ENCODE assay signal across 12 cellular contexts in the genomic region with DNA sequence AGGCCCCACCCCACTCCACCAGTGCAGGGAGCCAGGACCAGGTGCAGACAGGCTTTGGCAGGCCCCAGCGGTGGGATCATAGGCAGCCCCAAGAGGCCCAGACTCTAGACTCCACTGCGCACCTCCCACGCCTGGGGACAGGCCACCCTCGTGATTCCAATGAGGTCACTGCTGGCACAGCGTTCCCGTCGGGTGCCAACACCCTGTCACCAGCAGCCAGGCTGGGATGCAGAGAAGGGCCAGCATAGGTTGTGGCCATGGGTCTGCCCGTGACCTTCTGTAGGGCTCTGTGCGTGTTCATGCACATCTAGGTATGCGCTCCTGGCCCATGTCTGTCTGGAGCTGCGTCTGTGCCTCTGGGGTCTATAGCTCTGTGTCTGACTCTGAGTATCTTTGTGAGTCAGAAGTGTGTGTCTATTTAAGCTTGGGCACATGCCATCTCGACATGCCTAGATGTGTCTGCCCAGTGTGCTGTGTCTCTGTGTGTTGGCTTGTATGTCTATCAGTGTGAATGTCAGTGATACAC. TPM values are rescaled to one million over a fixed set of nuclear protein-coding genes. Genes with fewer than 3 reads are reported as not detected.
A peak's percentile ranks its signal among the peaks of the same experiment; 100 is the strongest.
DNase-seq lines count a peak whose midpoint lies in the region; ATAC-seq and TF ChIP-seq lines count a peak whose summit lies in the region.
"Had no signal": no experiment of that assay in that cellular context is flagged by ENCODE, and none has a peak within 500 bp of the region (broad histone marks: within the 10 kb centered on the region; RNA-seq: fewer than 3 reads in every experiment).

No MANE protein-coding gene starts in this region.

- H3K9me3 ChIP-seq in T-helper 17 cell (ENCODE audit: control insufficient read depth, low read length, poor library complexity, severe bottlenecking) (no peaks in the 10 kb centered on the region), esophagus squamous epithelium (no peaks in the 10 kb centered on the region), thymus (ENCODE audit: control insufficient read depth) (no peaks in the 10 kb centered on the region)

- peaks cover 25 to 85% (median 29%) of the 10 kb centered on the region in 3 donors for H3K4me1 ChIP-seq in esophagus squamous epithelium
- no peaks in the 10 kb centered on the region for H3K4me1 ChIP-seq in thymus (ENCODE audit: control insufficient read depth, insufficient read depth, low read length)

- peak overlapping the region; percentile 72 for H3K27ac Mint-ChIP-seq in T-helper 17 cell

- H3K27me3 ChIP-seq in esophagus squamous epithelium (no peaks in the 10 kb centered on the region), thymus (ENCODE audit: control insufficient read depth, insufficient read depth) (no peaks in the 10 kb centered on the region)

- no peak overlapping the region for H3K4me3 ChIP-seq in esophagus squamous epithelium
- H3K4me3 ChIP-seq in thymus (ENCODE audit: low read length), result no peak overlapping the region

- peak overlapping the region; percentile 55 for H3K4me3 Mint-ChIP-seq in T-helper 17 cell
- H3K4me3 Mint-ChIP-seq: CD14-positive monocyte, neural crest cell had no signal

- intact Hi-C loops in esophagus squamous epithelium (cut with DNase I), result no loop called here

- DNase-seq in T-helper 17 cell, result no peak
- DNase-seq in esophagus squamous epithelium (lab: John Stamatoyannopoulos, UW), result no peak
- peak; percentile 80 for DNase-seq in mucosa of gallbladder (ENCODE audit: low spot score)
- no peak for DNase-seq in medulla oblongata (ENCODE audit: extremely low spot score)
- no peak for DNase-seq in RPMI8226
- no peak for DNase-seq in T-helper 2 cell
- no peak for DNase-seq in SW 1271 (lab: John Stamatoyannopoulos, UW)
- DNase-seq: KBM-7, NCI-H82 had no signal

- H3K27me3 Mint-ChIP-seq in T-helper 17 cell, result no peaks in the 10 kb centered on the region

- H3K36me3 ChIP-seq in esophagus squamous epithelium (no peaks in the 10 kb centered on the region), thymus (ENCODE audit: control insufficient read depth, insufficient read depth) (no peaks in the 10 kb centered on the region)

- WGBS in esophagus squamous epithelium, 2 donors, result 52% methylated on average over 7 of the region's 12 CpGs; no CpG with 5 or more reads in 1 of the 2 donors
- WGBS in thymus, result 87% methylated on average over 12 of the region's 12 CpGs

- peaks cover 44% of the 10 kb centered on the region for H3K4me1 Mint-ChIP-seq in T-helper 17 cell
- H3K4me1 Mint-ChIP-seq: neural crest cell had no signal

- ATAC-seq in T-helper 17 cell, result no peak

- H3K36me3 Mint-ChIP-seq in T-helper 17 cell (ENCODE audit: low read depth), result peaks cover 6% of the 10 kb centered on the region

- no peak for TF ChIP-seq CTCF in esophagus squamous epithelium (IDR thresholded peaks at IDR 0.05)

- H3K27ac ChIP-seq in esophagus squamous epithelium (peak overlapping the region; percentile 78 to 88 (median 82)), thymus (ENCODE audit: low read depth) (peak overlapping the region; percentile 8)

- no peak for TF ChIP-seq POLR2A in esophagus squamous epithelium (IDR thresholded peaks at IDR 0.05)

RNA-seq across cellular contexts. Expression of a gene that starts 13.0 kb away (rescaled TPM):
- total RNA-seq in T-helper 17 cell, result 10 to 100 TPM; 33.4 to 72.9 TPM
- 10 to 100 TPM in 1 of 4 donors, 1 to 10 TPM in 3; 3.6 to 15.4 (median 8.6) TPM for total RNA-seq in esophagus squamous epithelium
- total RNA-seq in mucosa of gallbladder, result 91.7 TPM
- polyA plus RNA-seq in thymus, result 4.4 TPM
